ENCODE assay signal across 14 cellular contexts in the genomic region with DNA sequence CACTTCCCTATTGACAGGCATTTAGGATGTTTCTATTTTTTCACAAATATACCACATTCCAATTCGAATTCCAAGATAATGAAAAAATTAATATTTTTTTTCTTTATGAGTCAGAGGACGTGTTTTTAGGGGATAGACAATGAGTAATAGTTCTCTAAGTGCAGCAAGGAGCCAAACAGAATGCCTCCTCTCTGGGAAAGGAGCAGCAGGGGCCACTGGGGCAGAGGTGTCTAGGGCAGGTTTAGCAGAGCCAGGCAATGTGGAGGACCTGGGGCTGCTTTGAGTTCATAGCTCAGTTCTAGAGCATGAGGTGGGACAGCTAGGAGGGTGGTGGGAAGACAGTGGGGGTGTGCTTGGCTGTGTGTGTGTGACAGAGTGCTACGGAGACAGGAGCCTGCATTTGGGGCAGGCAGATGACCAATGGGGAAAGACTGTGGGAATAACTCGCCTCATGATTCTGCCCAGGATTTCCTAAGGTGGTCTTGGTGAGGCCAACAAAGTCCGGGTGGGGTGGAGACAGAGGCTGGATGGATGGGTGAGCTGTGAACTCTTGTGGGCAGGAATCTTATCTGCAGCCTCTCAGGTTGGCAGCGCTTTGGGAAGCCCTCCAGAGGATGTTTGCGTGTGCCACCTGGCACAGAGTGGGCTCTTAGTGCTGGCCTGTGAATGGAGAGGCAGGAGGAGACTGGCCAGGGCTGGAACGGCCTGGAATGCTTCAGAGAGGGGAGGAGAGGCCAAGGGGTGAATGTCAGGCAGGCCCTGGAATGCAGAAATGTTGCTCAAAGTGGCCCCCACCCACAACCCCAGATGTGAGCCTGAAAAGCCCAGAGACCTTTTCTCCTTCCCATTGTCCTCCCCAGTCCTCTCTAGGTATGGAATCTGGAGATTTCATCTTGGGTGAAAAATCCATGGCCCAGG. TPM values are rescaled to one million over a fixed set of nuclear protein-coding genes. Genes with fewer than 3 reads are reported as not detected.
DNase-seq lines count a peak whose midpoint lies in the region; ATAC-seq and TF ChIP-seq lines count a peak whose summit lies in the region.
"Had no signal": no experiment of that assay in that cellular context is flagged by ENCODE, and none has a peak within 500 bp of the region (broad histone marks: within the 10 kb centered on the region; RNA-seq: fewer than 3 reads in every experiment).

No MANE protein-coding gene starts in this region.

- H2BK5ac ChIP-seq in mesendoderm (ENCODE audit: low read length) = no peak overlapping the region

- H3K27ac ChIP-seq in AG04450 (ENCODE audit: low read depth, low read length) = peak overlapping the region; percentile 39
- no peak overlapping the region for H3K27ac ChIP-seq in mesendoderm (ENCODE audit: low read depth, low read length)

- H3K4me1 Mint-ChIP-seq in immature natural killer cell = no peaks in the 10 kb centered on the region
- H3K4me1 Mint-ChIP-seq: activated naive CD4-positive, alpha-beta T cell treated with anti-CD3 and anti-CD28 coated beads, Interleukin-2, amount 10 ng/mL, durations not matched to agents 7 days and 5 days; CD4-positive, alpha-beta memory T cell had no signal

- no peaks in the 10 kb centered on the region for H3K9me3 Mint-ChIP-seq in immature natural killer cell
- H3K9me3 Mint-ChIP-seq: activated naive CD4-positive, alpha-beta T cell treated with anti-CD3 and anti-CD28 coated beads, Interleukin-2, amount 10 ng/mL, durations not matched to agents 7 days and 5 days; CD4-positive, alpha-beta memory T cell had no signal

- no peak overlapping the region for H3K4me2 ChIP-seq in mesendoderm (ENCODE audit: low read length)

- DNase-seq in AG04450 (ENCODE audit: low read depth, low spot score) (no peak), LHCN-M2 (ENCODE audit: low read depth) (peak; percentile 73), dermis blood vessel endothelial cell (peak; percentile 76), mesendoderm (peak; percentile 50), immature natural killer cell (no peak), COR-L47 (lab: John Stamatoyannopoulos, UW) (no peak)
- DNase-seq in stimulated activated naive CD8-positive, alpha-beta T cell treated with anti-CD3 and anti-CD28 coated beads, Interleukin-15, Interleukin-2, amounts not matched to agents 100 U/mL and 50 U/mL, for 24 hours = no peak
- no peak for DNase-seq in activated CD4-positive, alpha-beta T cell treated with anti-CD3 and anti-CD28 coated beads for 48 hours
- DNase-seq: activated naive CD4-positive, alpha-beta T cell treated with anti-CD3 and anti-CD28 coated beads, Interleukin-2, amount 10 ng/mL, durations not matched to agents 7 days and 5 days; CD4-positive, alpha-beta memory T cell; hypothalamus; NCI-H1417 treated with DMSO at 0.1 percent for 48 hours; T-helper 17 cell had no signal

- H3K27me3 ChIP-seq in AG04450 (ENCODE audit: control insufficient read depth, insufficient read depth, low read length) = no peaks in the 10 kb centered on the region
- H3K27me3 ChIP-seq in mesendoderm (ENCODE audit: insufficient read depth, low read length, poor library complexity) = peaks cover 3% of the 10 kb centered on the region

- H3K9ac ChIP-seq in mesendoderm (ENCODE audit: low read length) = no peak overlapping the region

- no peaks in the 10 kb centered on the region for H3K79me1 ChIP-seq in mesendoderm (ENCODE audit: low read length)

- H2BK15ac ChIP-seq in mesendoderm (replicated peaks; ENCODE audit: low read depth) = no peak overlapping the region

- H3K4me3 ChIP-seq in AG04450 (ENCODE audit: low read depth, low read length) = no peak overlapping the region
- no peak overlapping the region for H3K4me3 ChIP-seq in mesendoderm (ENCODE audit: low read length)

- no peak overlapping the region for H3K56ac ChIP-seq in mesendoderm (ENCODE audit: low read length)

- no peaks in the 10 kb centered on the region; the same call in 1 of the 2 replicates for H3K9me3 ChIP-seq in AG04450 (ENCODE audit: control insufficient read depth, insufficient read depth, low read length)

- no peak overlapping the region for H3K4me3 Mint-ChIP-seq in immature natural killer cell
- H3K4me3 Mint-ChIP-seq: activated naive CD4-positive, alpha-beta T cell treated with anti-CD3 and anti-CD28 coated beads, Interleukin-2, amount 10 ng/mL, durations not matched to agents 7 days and 5 days; CD4-positive, alpha-beta memory T cell; T-helper 17 cell had no signal

- POLR2A ChIA-PET in AG04450 (lab: Yijun Ruan, JAX) = interaction anchor here (0.9 kb wide), 1 partner anchor 14 kb away, joined by 3 read pairs; no protein-coding TSS in a partner anchor

- ATAC-seq in stimulated activated naive CD8-positive, alpha-beta T cell treated with anti-CD3 and anti-CD28 coated beads, Interleukin-15, Interleukin-2, amounts not matched to agents 100 U/mL and 50 U/mL, for 24 hours = no peak
- ATAC-seq: T-helper 17 cell had no signal

- no peak overlapping the region for H3K18ac ChIP-seq in mesendoderm (ENCODE audit: low read length)

- TF ChIP-seq CTCF in AG04450 (IDR thresholded peaks at IDR 0.05; ENCODE audit: low read depth, low read length) = no peak

- H2BK120ac ChIP-seq in mesendoderm (ENCODE audit: low read depth, low read length) = no peak overlapping the region

- peaks cover 11 to 25% (median 18%) of the 10 kb centered on the region in 3 donors for H3K27me3 Mint-ChIP-seq in immature natural killer cell (ENCODE audit: low read depth in 3 of 3)

- no peak overlapping the region for H4K8ac ChIP-seq in mesendoderm (ENCODE audit: low read depth, low read length)

- H2AK5ac ChIP-seq in mesendoderm (ENCODE audit: low read length) = no peak overlapping the region

- WGBS in mesendoderm (ENCODE audit: extremely low coverage, insufficient coverage, low lambda C conversion rate) = 100% methylated on average over 1 of the region's 8 CpGs

- no peak overlapping the region for H4K5ac ChIP-seq in mesendoderm (ENCODE audit: low read length)

- H3K27ac Mint-ChIP-seq in immature natural killer cell = no peak overlapping the region
- H3K27ac Mint-ChIP-seq: activated naive CD4-positive, alpha-beta T cell treated with anti-CD3 and anti-CD28 coated beads, Interleukin-2, amount 10 ng/mL, durations not matched to agents 7 days and 5 days; progenitor cell of endocrine pancreas; T-helper 17 cell had no signal

- no peaks in the 10 kb centered on the region for H3K36me3 ChIP-seq in mesendoderm (ENCODE audit: control insufficient read depth, insufficient read depth, low read length)

- no peaks in the 10 kb centered on the region for H3K36me3 Mint-ChIP-seq in immature natural killer cell
- H3K36me3 Mint-ChIP-seq: activated naive CD4-positive, alpha-beta T cell treated with anti-CD3 and anti-CD28 coated beads, Interleukin-2, amount 10 ng/mL, durations not matched to agents 7 days and 5 days; CD4-positive, alpha-beta memory T cell had no signal

- H3K79me2 ChIP-seq in mesendoderm (ENCODE audit: control insufficient read depth, insufficient read depth, low read length) = no peaks in the 10 kb centered on the region

- CTCF ChIA-PET in AG04450 (lab: Charles Lee) = interaction anchor here (0.8 to 1.9 kb wide), 4 partner anchors 9 to 97 kb away, joined by 3 to 6 read pairs (median 4); no protein-coding TSS in a partner anchor

- H3K4ac ChIP-seq in mesendoderm (ENCODE audit: low read depth, low read length) = no peak overlapping the region

- no peak overlapping the region for H3K23ac ChIP-seq in mesendoderm (ENCODE audit: low read length)

- no peaks in the 10 kb centered on the region for H3K4me1 ChIP-seq in mesendoderm (ENCODE audit: control insufficient read depth, low read depth, low read length)

RNA-seq across cellular contexts. Expression of gene KRT7, which starts 2.4 kb away (rescaled TPM):
- polyA plus RNA-seq in AG04450 (2011; rRNA removed) (1.0 and 4.6 TPM in 2 replicates), immature natural killer cell (not detected)
- polyA minus RNA-seq in AG04450 (2011; rRNA and poly(A)+ RNA removed) = 0.60 and 1.1 TPM in 2 replicates
- total RNA-seq in LHCN-M2 (2014; rRNA removed) (0.40 and 2.2 TPM in 2 replicates), dermis blood vessel endothelial cell (19.2 and 53.6 TPM in 2 replicates)
- polyA plus RNA-seq in LHCN-M2 (2012) = 11.4 TPM
- polyA plus RNA-seq in mesendoderm (2013, experiment 1 of 2) = 0.83 TPM
- 0.88 TPM for polyA plus RNA-seq in mesendoderm (2013, experiment 2 of 2)
- total RNA-seq: CD4-positive, alpha-beta memory T cell had no signal
- polyA plus RNA-seq: CD4-positive, alpha-beta memory T cell had no signal

RNA-seq across cellular contexts. Expression of gene KRT80, which starts 38.8 kb away (rescaled TPM):
- 2.1 and 2.3 TPM in 2 replicates for polyA plus RNA-seq in AG04450 (2011; rRNA removed)
- polyA minus RNA-seq in AG04450 (2011; rRNA and poly(A)+ RNA removed) = 2.2 and 2.3 TPM in 2 replicates
- 4.2 and 6.7 TPM in 2 replicates for total RNA-seq in LHCN-M2 (2014; rRNA removed)
- 18.8 TPM for polyA plus RNA-seq in LHCN-M2 (2012)
- total RNA-seq in dermis blood vessel endothelial cell = 0.17 and 1.2 TPM in 2 replicates
- 0.21 TPM for polyA plus RNA-seq in mesendoderm (2013, experiment 1 of 2)
- polyA plus RNA-seq in mesendoderm (2013, experiment 2 of 2) = 0.24 TPM
- polyA plus RNA-seq in immature natural killer cell = not detected
- total RNA-seq: CD4-positive, alpha-beta memory T cell; T-helper 17 cell had no signal
- polyA plus RNA-seq: CD4-positive, alpha-beta memory T cell had no signal

RNA-seq across cellular contexts. Expression of gene KRT86, which starts 43.8 kb away (rescaled TPM):
- polyA plus RNA-seq in AG04450 (2011; rRNA removed) = 0.04 TPM in 1 of 2 replicates, not detected in the other
- not detected in 2 replicates for polyA minus RNA-seq in AG04450 (2011; rRNA and poly(A)+ RNA removed)
- 0.06 TPM in 1 of 2 replicates, not detected in the other for total RNA-seq in LHCN-M2 (2014; rRNA removed)
- 0.33 TPM for polyA plus RNA-seq in LHCN-M2 (2012)
- not detected in 2 replicates for total RNA-seq in dermis blood vessel endothelial cell
- polyA plus RNA-seq in mesendoderm (2013, experiment 1 of 2) = 0.01 TPM
- polyA plus RNA-seq in mesendoderm (2013, experiment 2 of 2) = 0.03 TPM
- polyA plus RNA-seq in immature natural killer cell = 10 to 100 TPM in 2 of 3 donors, 1 to 10 TPM in 1; 6.6 to 13.1 (median 12.5) TPM
- total RNA-seq: CD4-positive, alpha-beta memory T cell; progenitor cell of endocrine pancreas had no signal
- polyA plus RNA-seq: CD4-positive, alpha-beta memory T cell had no signal

Comparison
In these comparisons a context has a peak if more than half of its experiments do, and no peak if none do; other contexts are left out.
1. DNase-seq: peak in LHCN-M2 (single experiment), dermis blood vessel endothelial cell (single experiment) and mesendoderm (single experiment); none in AG04450 (single experiment), stimulated activated naive CD8-positive, alpha-beta T cell treated with anti-CD3 and anti-CD28 coated beads, Interleukin-15, Interleukin-2, amounts not matched to agents 100 U/mL and 50 U/mL, for 24 hours (single experiment), immature natural killer cell (0 of 3), COR-L47 (single experiment) and activated CD4-positive, alpha-beta T cell treated with anti-CD3 and anti-CD28 coated beads for 48 hours (single experiment).